ENCODE assay signal across 17 cellular contexts in the genomic region with DNA sequence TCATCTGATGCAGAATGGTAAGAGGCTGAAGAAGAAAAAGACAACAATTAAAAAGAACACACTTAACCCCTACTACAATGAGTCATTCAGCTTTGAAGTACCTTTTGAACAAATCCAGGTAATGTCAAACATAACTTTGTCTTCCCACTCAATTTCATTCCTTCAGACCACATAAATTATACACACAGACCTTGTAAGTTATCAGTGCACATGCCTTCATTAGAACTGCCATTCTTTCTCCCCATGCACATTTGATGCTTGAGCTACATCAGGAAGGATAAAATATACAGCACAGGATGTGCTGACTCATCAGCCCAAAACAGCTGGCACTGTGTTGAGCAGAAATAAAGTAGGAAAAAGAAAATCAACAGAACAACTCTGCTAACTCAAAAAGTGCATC.
DNase-seq lines count a peak whose midpoint lies in the region; ATAC-seq and TF ChIP-seq lines count a peak whose summit lies in the region.
"Had no signal": no experiment of that assay in that cellular context is flagged by ENCODE, and none has a peak within 500 bp of the region (broad histone marks: within the 10 kb centered on the region; RNA-seq: fewer than 3 reads in every experiment).

No MANE protein-coding gene starts in this region.

- no peak overlapping the region for H3K4me3 ChIP-seq in HFF-Myc (replicated peaks; ENCODE audit: low read depth, low read length)
- H3K4me3 ChIP-seq: cardiac muscle cell, Peyer's patch had no signal

- TF ChIP-seq CTCF in HFF-Myc (IDR thresholded peaks at IDR 0.05; ENCODE audit: low read depth, low read length, missing control alignments), result no peak
- TF ChIP-seq CTCF in foreskin keratinocyte (conservative IDR thresholded peaks at IDR 0.05), result no peak

- ATAC-seq in foreskin keratinocyte, result peak; percentile 85
- ATAC-seq: activated CD8-positive, alpha-beta T cell treated with anti-CD3 and anti-CD28 coated beads for 36 hours had no signal

- no peak overlapping the region for H3K27ac ChIP-seq in foreskin keratinocyte
- H3K27ac ChIP-seq: cardiac muscle cell, Peyer's patch had no signal

- peak; percentile 41 for DNase-seq in A172 (ENCODE audit: low spot score)
- peak; percentile 39 for DNase-seq in HFF-Myc (ENCODE audit: extremely low read depth, low read depth)
- DNase-seq in amniotic epithelial cell (ENCODE audit: low read depth), result peak; percentile 46
- DNase-seq in foreskin keratinocyte, result no peak
- DNase-seq in activated CD4-positive, alpha-beta T cell treated with anti-CD3 and anti-CD28 coated beads for 1 hour, result no peak
- no peak for DNase-seq in AML-193 (lab: John Stamatoyannopoulos, UW)
- DNase-seq in globus pallidus (ENCODE audit: low spot score), result no peak
- no peak for DNase-seq in NCI-H2196 treated with DMSO at 0.1 percent for 48 hours (lab: John Stamatoyannopoulos, UW; ENCODE audit: unreplicated experiment)
- DNase-seq: ACHN; activated CD8-positive, alpha-beta T cell treated with anti-CD3 and anti-CD28 coated beads for 36 hours; activated effector memory CD4-positive, alpha-beta T cell treated with Interleukin-2 at 50 U/mL for 16 hours; DMS153; midbrain; NCI-H1048; NCI-H510A; Peyer's patch had no signal

- H3K4me1 ChIP-seq in foreskin keratinocyte, result peaks cover 12% of the 10 kb centered on the region
- H3K4me1 ChIP-seq: Peyer's patch had no signal

- no peaks in the 10 kb centered on the region for H3K27me3 ChIP-seq in foreskin keratinocyte
- H3K27me3 ChIP-seq: cardiac muscle cell, Peyer's patch had no signal

Comparison
In these comparisons a context has a peak if more than half of its experiments do, and no peak if none do; other contexts are left out.
1. DNase-seq: peak in A172 (single experiment), HFF-Myc (single experiment) and amniotic epithelial cell (single experiment); none in foreskin keratinocyte (0 of 2), activated CD4-positive, alpha-beta T cell treated with anti-CD3 and anti-CD28 coated beads for 1 hour (single experiment), AML-193 (0 of 2), globus pallidus (single experiment) and NCI-H2196 treated with DMSO at 0.1 percent for 48 hours (single experiment).